ENCODE assay signal across 8 cellular contexts in the genomic region with DNA sequence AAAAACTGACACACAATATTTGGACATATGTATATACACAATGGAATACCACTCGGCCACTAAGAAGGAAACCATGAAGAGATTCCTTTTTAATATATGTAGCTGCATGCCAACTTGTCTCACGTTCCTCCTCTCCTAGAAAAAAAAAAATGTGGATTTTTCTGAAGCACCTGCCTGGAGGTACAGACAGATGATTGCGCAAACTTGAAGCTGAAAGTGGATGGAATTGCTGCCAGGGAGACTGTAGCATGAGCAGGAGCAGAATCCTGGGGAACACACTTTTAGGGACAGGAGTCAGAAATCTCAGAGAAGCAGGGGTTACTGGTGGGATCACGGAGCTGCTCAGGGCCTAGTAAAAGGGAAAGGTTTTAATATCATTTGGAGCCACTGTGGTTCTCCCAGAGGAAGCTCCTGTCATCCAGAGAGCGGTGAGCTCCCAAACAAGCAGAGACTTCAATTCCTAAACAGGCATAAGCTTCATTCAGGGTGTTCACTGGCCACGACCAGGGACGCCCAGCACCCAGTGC. TPM values are rescaled to one million over a fixed set of nuclear protein-coding genes. Genes with fewer than 3 reads are reported as not detected.
A peak's percentile ranks its signal among the peaks of the same experiment; 100 is the strongest.
DNase-seq lines count a peak whose midpoint lies in the region; ATAC-seq, FAIRE-seq and TF ChIP-seq lines count a peak whose summit lies in the region.

No MANE protein-coding gene starts in this region.

- POLR2A ChIA-PET in GM12878 (lab: Charles Lee): interaction anchor here (1.2 kb wide), 1 partner anchor 328 kb away, joined by 3 read pairs; no protein-coding TSS in a partner anchor

- H2BK12ac ChIP-seq in mesenchymal stem cell (ENCODE audit: low read length in 2 of 2): no peak overlapping the region

- ATAC-seq in Right ventricle myocardium superior (ENCODE audit: poor library complexity) (no peak), GM12878 (no peak), GM19324 (IDR thresholded peaks at IDR 0.05; ENCODE audit: low FRiP score, unreplicated experiment) (no peak), GM18517 (IDR thresholded peaks at IDR 0.05; ENCODE audit: unreplicated experiment) (no peak)

- no peak overlapping the region for H2BK5ac ChIP-seq in mesenchymal stem cell (ENCODE audit: low read depth, low read length, poor library complexity, severe bottlenecking)

- H2AK5ac ChIP-seq in mesenchymal stem cell (ENCODE audit: low read length, severe bottlenecking): no peak overlapping the region

- H3K23ac ChIP-seq in mesenchymal stem cell (ENCODE audit: low read length in 2 of 2): no peak overlapping the region

- RAD21 ChIA-PET in GM12878 (lab: Charles Lee; ENCODE audit: unreplicated experiment): interaction anchor here (0.8 to 2.0 kb wide), 4 partner anchors 31 to 116 kb away, joined by 3 to 5 read pairs (median 4); no protein-coding TSS in a partner anchor

- no peak for TF ChIP-seq EP300 in GM12878 (IDR thresholded peaks at IDR 0.05; ENCODE audit: borderline replicate concordance in 1 of 2, control insufficient read depth in 1 of 2, low read depth in 2 of 2, low read length in 2 of 2)

- H3K27ac ChIP-seq in right atrium auricular region (peak overlapping the region; percentile 85 to 95), GM12878 (ENCODE audit: control insufficient read depth, insufficient read depth) (no peak overlapping the region), mesenchymal stem cell (ENCODE audit: low read length, poor library complexity, severe bottlenecking) (no peak overlapping the region)

- H4K91ac ChIP-seq in mesenchymal stem cell (ENCODE audit: low read length): no peak overlapping the region

- no TSS peak for BruUV-seq in GM12878 (replicated peaks; lab: Mats Ljungman, UMichigan)

- CTCF ChIA-PET in GM12878 (lab: Yijun Ruan, JAX): interaction anchor here (0.9 to 14.3 kb wide), 11 partner anchors 10 to 116 kb away, joined by 3 to 437 read pairs (median 4); partner anchors contain the start of gene EMX1

- H3K27me3 ChIP-seq in right atrium auricular region (no peaks in the 10 kb centered on the region), GM12878 (replicated peaks in 1 of 2; ENCODE audit: control insufficient read depth in 2 of 2, insufficient read depth in 2 of 2, low read length in 1 of 2) (peaks cover 2 to 10% of the 10 kb centered on the region in 2 experiments; a peak in 2 of 4 replicates), mesenchymal stem cell (ENCODE audit: control insufficient read depth in 1 of 2, insufficient read depth in 1 of 2, low read length in 2 of 2) (peaks cover 3 to 7% of the 10 kb centered on the region in 2 experiments)

- in situ Hi-C loops in GM12878 (cut with MboI): no loop called here

- H3K14ac ChIP-seq in mesenchymal stem cell (ENCODE audit: low read length in 2 of 2): peak overlapping the region in 1 of 2 experiments; percentile 55

- no peaks in the 10 kb centered on the region for H4K20me1 ChIP-seq in GM12878 (ENCODE audit: control insufficient read depth, insufficient read depth)

- SMC1A ChIA-PET in GM12878 (lab: Charles Lee; ENCODE audit: uncharacterized antibody, unreplicated experiment): interaction anchor here (0.5 to 2.1 kb wide), 5 partner anchors 23 to 402 kb away, joined by 3 to 8 read pairs (median 4); no protein-coding TSS in a partner anchor

- H3K9ac ChIP-seq in GM12878 (ENCODE audit: control insufficient read depth, insufficient read depth, low read length): no peak overlapping the region
- H3K9ac ChIP-seq in mesenchymal stem cell (ENCODE audit: low read length): peak overlapping the region; percentile 86

- H3K9me3 ChIP-seq in right atrium auricular region (no peaks in the 10 kb centered on the region), GM12878 (replicated peaks; ENCODE audit: control insufficient read depth, insufficient read depth, low read length) (no peaks in the 10 kb centered on the region), mesenchymal stem cell (ENCODE audit: control insufficient read depth, low read length) (no peaks in the 10 kb centered on the region)

- H3K18ac ChIP-seq in mesenchymal stem cell (ENCODE audit: low read depth in 1 of 2, low read length in 2 of 2): no peak overlapping the region

- peaks cover 10% of the 10 kb centered on the region for H3K79me1 ChIP-seq in mesenchymal stem cell (replicated peaks; ENCODE audit: low read length, poor library complexity, severe bottlenecking)

- peaks cover 0 to 29% of the 10 kb centered on the region in 2 donors for H3K4me1 ChIP-seq in right atrium auricular region
- no peaks in the 10 kb centered on the region for H3K4me1 ChIP-seq in GM12878 (ENCODE audit: control insufficient read depth, insufficient read depth, low read length)
- H3K4me1 ChIP-seq in mesenchymal stem cell (ENCODE audit: control insufficient read depth, insufficient read depth, low read depth, low read length): peaks cover 12% of the 10 kb centered on the region

- no peak overlapping the region for H3K4ac ChIP-seq in mesenchymal stem cell (ENCODE audit: low read depth in 1 of 2, low read length in 2 of 2)

- no peak overlapping the region for H2BK120ac ChIP-seq in mesenchymal stem cell (ENCODE audit: low read depth, low read length)

- TF ChIP-seq POLR2A in GM12878 (IDR thresholded peaks at IDR 0.05; ENCODE audit: low read depth, low read length): no peak

- 57% methylated on average over 7 of the region's 7 CpGs for WGBS in GM12878 (ENCODE audit: insufficient coverage, insufficient replicate concordance, low lambda C conversion rate, missing lambda C conversion rate)
- WGBS in mesenchymal stem cell: 52% methylated on average over 7 of the region's 7 CpGs

- no peak for FAIRE-seq in GM12878 (lab: Jason Lieb, UNC)

- TF ChIP-seq CTCF in right atrium auricular region (IDR thresholded peaks at IDR 0.05) (no peak), GM12878 (IDR thresholded peaks at IDR 0.05 in 2 of 3, conservative IDR thresholded peaks at IDR 0.05 in 1 of 3; ENCODE audit: control insufficient read depth in 2 of 3, extremely low read depth in 1 of 3, insufficient read depth in 1 of 3, low read depth in 3 of 3, low read length in 3 of 3) (no peak)

- H3K4me3 ChIP-seq in right atrium auricular region (peak overlapping the region; percentile 56 to 81), GM12878 (peak overlapping the region; percentile 75; the same call in 1 of the 2 replicates), mesenchymal stem cell (ENCODE audit: insufficient read depth in 1 of 2, low read depth in 1 of 2, low read length in 2 of 2) (peak overlapping the region; percentile 79 to 81)

- H3K79me2 ChIP-seq in GM12878 (ENCODE audit: control insufficient read depth, insufficient read depth, low read length): no peaks in the 10 kb centered on the region

- H2AFZ ChIP-seq in GM12878 (ENCODE audit: control insufficient read depth, low read depth, low read length) (peak overlapping the region; percentile 29; the same call in 1 of the 2 replicates), mesenchymal stem cell (ENCODE audit: low read depth, low read length) (peak overlapping the region; percentile 43)

- no peak overlapping the region for H2BK15ac ChIP-seq in mesenchymal stem cell (ENCODE audit: low read depth, poor library complexity, severe bottlenecking)

- no peak for TF ChIP-seq RAD21 in GM12878 (IDR thresholded peaks at IDR 0.05; ENCODE audit: insufficient read depth, low read depth, low read length)

- intact Hi-C loops in Right ventricle myocardium superior (cut with DNase I): no loop called here
- intact Hi-C loops in GM12878 (cut with micrococcal nuclease; ENCODE audit: unreplicated experiment): no loop called here

- H3K36me3 ChIP-seq in right atrium auricular region: peaks cover 4% of the 10 kb centered on the region
- no peaks in the 10 kb centered on the region for H3K36me3 ChIP-seq in GM12878 (ENCODE audit: control insufficient read depth in 2 of 2, insufficient read depth in 2 of 2, low read length in 1 of 2)
- peaks cover 5 to 15% of the 10 kb centered on the region in 2 experiments for H3K36me3 ChIP-seq in mesenchymal stem cell (ENCODE audit: control insufficient read depth in 1 of 2, insufficient read depth in 2 of 2, low read depth in 1 of 2, low read length in 2 of 2)

- no peak overlapping the region for H4K8ac ChIP-seq in mesenchymal stem cell (ENCODE audit: low read length)

- peak overlapping the region; percentile 98 for H3K4me2 ChIP-seq in GM12878 (ENCODE audit: control insufficient read depth, insufficient read depth)
- peak overlapping the region; percentile 96 for H3K4me2 ChIP-seq in mesenchymal stem cell (ENCODE audit: low read length, poor library complexity, severe bottlenecking)

- DNase-seq in right atrium auricular region (ENCODE audit: low spot score) (no peak), Right ventricle myocardium superior (no peak), GM12878 (ENCODE audit: low read depth, low spot score) (no peak), mesenchymal stem cell (no peak), NCI-H1436 treated with DMSO at 0.1 percent for 48 hours (lab: John Stamatoyannopoulos, UW) (no peak), NOMO-1 treated with dmso at 0.1 percent for 144 hours (lab: John Stamatoyannopoulos, UW; ENCODE audit: unreplicated experiment) (no peak)

RNA-seq across cellular contexts. Expression of gene SPR, which starts 0.6 kb away (rescaled TPM):
- total RNA-seq in right atrium auricular region (10 to 100 TPM; 34.5 to 47.8 TPM), Right ventricle myocardium superior (53.9 TPM), GM12878 (2014; rRNA removed) (3.6 and 4.1 TPM in 2 replicates), GM12878 (2014; rRNA removed; fragmentation: Illumina TruSeq; extraction: Trizol) (1.8 and 2.0 TPM in 2 replicates), GM12878 (2021) (2.9 TPM in 2 replicates)
- 0.78 and 1.1 TPM in 2 replicates for total RNA-seq in GM12878 (2013; cell fraction: nucleolus; rRNA removed)
- polyA plus RNA-seq in GM12878 (2011; ENCODE audit: low read depth): 0.49 TPM
- polyA plus RNA-seq in GM12878 (2011; rRNA removed) (6.3 and 7.8 TPM in 2 replicates), GM12878 (2014; fragmentation: Illumina TruSeq; extraction: Trizol) (1.1 and 1.8 TPM in 2 replicates), GM12878 (2014; fragmentation: Nextera tagmentation; extraction: Ambion mirVana) (1 to 10 TPM in 1 of 2 experiments, under 1 TPM in 1; 0.68 to 1.3 TPM), GM12878 (2014; rRNA removed) (2.1 and 2.4 TPM in 2 replicates), GM12878 (2016; fragmentation: Nextera tagmentation; extraction: Ambion mirVana) (1 to 10 TPM; 4.3 to 6.4 TPM)
- polyA plus RNA-seq in GM12878 (2011; cell fraction: cytosol; rRNA removed): 8.7 and 9.6 TPM in 2 replicates
- polyA plus RNA-seq in GM12878 (2011; cell fraction: nucleus; rRNA removed): 5.0 and 5.3 TPM in 2 replicates
- 1.1 and 1.8 TPM in 2 replicates for polyA plus RNA-seq in GM12878 (2012)
- polyA minus RNA-seq in GM12878 (2011; rRNA and poly(A)+ RNA removed): 3.9 and 5.2 TPM in 2 replicates
- 1.6 and 4.1 TPM in 2 replicates for polyA minus RNA-seq in GM12878 (2011; cell fraction: cytosol; rRNA and poly(A)+ RNA removed)
- polyA minus RNA-seq in GM12878 (2011; cell fraction: nucleus; rRNA and poly(A)+ RNA removed): 1.1 and 2.1 TPM in 2 replicates
- polyA plus RNA-seq in mesenchymal stem cell (2013, experiment 1 of 2): 10.7 TPM
- 10.3 TPM for polyA plus RNA-seq in mesenchymal stem cell (2013, experiment 2 of 2)

RNA-seq across cellular contexts. Expression of gene EMX1, which starts 30.8 kb away (rescaled TPM):
- total RNA-seq in right atrium auricular region: under 1 TPM in 1 of 2 donors, not detected in 1; 0.31 TPM
- total RNA-seq in Right ventricle myocardium superior: not detected
- 6.4 and 11.8 TPM in 2 replicates for total RNA-seq in GM12878 (2013; cell fraction: nucleolus; rRNA removed)
- total RNA-seq in GM12878 (2014; rRNA removed): 1.9 and 2.3 TPM in 2 replicates
- 0.28 and 0.49 TPM in 2 replicates for total RNA-seq in GM12878 (2014; rRNA removed; fragmentation: Illumina TruSeq; extraction: Trizol)
- total RNA-seq in GM12878 (2021): 1.1 and 1.2 TPM in 2 replicates
- 0.42 TPM for polyA plus RNA-seq in GM12878 (2011; ENCODE audit: low read depth)
- 3.2 and 5.1 TPM in 2 replicates for polyA plus RNA-seq in GM12878 (2011; rRNA removed)
- polyA plus RNA-seq in GM12878 (2011; cell fraction: cytosol; rRNA removed): 4.7 and 9.5 TPM in 2 replicates
- polyA plus RNA-seq in GM12878 (2011; cell fraction: nucleus; rRNA removed): 42.0 and 42.5 TPM in 2 replicates
- 0.97 and 2.0 TPM in 2 replicates for polyA plus RNA-seq in GM12878 (2012)
- polyA plus RNA-seq in GM12878 (2014; fragmentation: Illumina TruSeq; extraction: Trizol): 0.16 TPM in 1 of 2 replicates, not detected in the other
- under 1 TPM in 1 of 2 experiments, not detected in 1; 0.07 TPM for polyA plus RNA-seq in GM12878 (2014; fragmentation: Nextera tagmentation; extraction: Ambion mirVana)
- 1.1 and 1.3 TPM in 2 replicates for polyA plus RNA-seq in GM12878 (2014; rRNA removed)
- polyA plus RNA-seq in GM12878 (2016; fragmentation: Nextera tagmentation; extraction: Ambion mirVana): 1 to 10 TPM; 1.1 to 1.5 TPM
- 3.4 and 4.5 TPM in 2 replicates for polyA minus RNA-seq in GM12878 (2011; rRNA and poly(A)+ RNA removed)
- polyA minus RNA-seq in GM12878 (2011; cell fraction: cytosol; rRNA and poly(A)+ RNA removed): 2.4 and 3.0 TPM in 2 replicates
- polyA minus RNA-seq in GM12878 (2011; cell fraction: nucleus; rRNA and poly(A)+ RNA removed): 11.5 and 18.7 TPM in 2 replicates
- polyA plus RNA-seq in mesenchymal stem cell (2013, experiment 1 of 2): not detected
- polyA plus RNA-seq in mesenchymal stem cell (2013, experiment 2 of 2): not detected

Comparison
In these comparisons a context has a peak if more than half of its experiments do, and no peak if none do; other contexts are left out.
1. H3K27ac ChIP-seq: peak in right atrium auricular region (2 of 2); none in GM12878 (single experiment) and mesenchymal stem cell (single experiment).
2. RNA of gene SPR, which starts 0.6 kb away (total RNA-seq): 53.9 TPM in Right ventricle myocardium superior (single experiment) and 34.5 to 47.8 TPM in right atrium auricular region; 0.78 to 4.1 TPM in GM12878; every median in the first group is over 4 times any median in the second.
3. Peak in every context shown above with its lines, with median percentiles within 50 percentile points of each other: H3K4me3 ChIP-seq.